7 cellular contexts compared by ENCODE assay signal in genomic region chr5:75668348-75668895, GRCh38. TPM values are rescaled to one million over a fixed set of nuclear protein-coding genes. Genes with fewer than 3 reads are reported as not detected.
DNase-seq lines count a peak whose midpoint lies in the region; ATAC-seq lines count a peak whose summit lies in the region.

No MANE protein-coding gene starts in this region.

- no peak overlapping the region for H4K91ac ChIP-seq in neuronal stem cell (ENCODE audit: low read depth, low read length, poor library complexity)

- H3K9ac ChIP-seq in neuronal stem cell (ENCODE audit: low read depth, low read length, poor library complexity) = no peak overlapping the region

- no peak overlapping the region for H2BK12ac ChIP-seq in neuronal stem cell (ENCODE audit: low read length)

- H3K79me1 ChIP-seq in neuronal stem cell (ENCODE audit: low read depth, low read length) = no peaks in the 10 kb centered on the region

- DNase-seq in activated T-helper 1 cell treated with anti-CD3 and anti-CD28 coated beads, Interleukin-12 subunit alpha, Interleukin-12 subunit beta, Interleukin-2, Interleukin-4 antibody, amounts not matched to agents 30 ng/mL and 10 ng/mL and 1 ng/mL, durations not matched to agents 14 hours and 24 hours and 36 hours (ENCODE audit: low spot score) = no peak
- DNase-seq in neuronal stem cell (ENCODE audit: low spot score) = no peak
- DNase-seq in EL = no peak

- H3K18ac ChIP-seq in neuronal stem cell (ENCODE audit: low read length) = no peak overlapping the region

- H2BK5ac ChIP-seq in neuronal stem cell (ENCODE audit: low read length) = peak overlapping the region; percentile 7

- WGBS in neuronal stem cell (ENCODE audit: extremely low coverage in 2 of 2, insufficient read length in 2 of 2, insufficient replicate concordance in 1 of 2), 2 donors = no CpG with 5 or more reads among the region's 3 CpGs

- H3K27me3 Mint-ChIP-seq in activated T-helper 1 cell treated with anti-CD3 and anti-CD28 coated beads, Interleukin-12 subunit alpha, Interleukin-12 subunit beta, Interleukin-2, Interleukin-4 antibody, amounts not matched to agents 30 ng/mL and 10 ng/mL and 1 ng/mL, durations not matched to agents 14 hours and 24 hours and 36 hours (ENCODE audit: insufficient read depth) = peaks cover 3% of the 10 kb centered on the region

- no peaks in the 10 kb centered on the region for H3K27me3 ChIP-seq in neuronal stem cell (ENCODE audit: control insufficient read depth in 3 of 3, insufficient read depth in 3 of 3, low read depth in 1 of 3, low read length in 3 of 3)

- H3K4me2 ChIP-seq in neuronal stem cell (ENCODE audit: insufficient read depth, low read length, poor library complexity, severe bottlenecking) = no peak overlapping the region

- no peak overlapping the region for H3K4ac ChIP-seq in neuronal stem cell (ENCODE audit: low read length)

- H3K14ac ChIP-seq in neuronal stem cell (ENCODE audit: low read length) = no peak overlapping the region

- peak overlapping the region; percentile 79 for H3K4me3 Mint-ChIP-seq in activated T-helper 1 cell treated with anti-CD3 and anti-CD28 coated beads, Interleukin-12 subunit alpha, Interleukin-12 subunit beta, Interleukin-2, Interleukin-4 antibody, amounts not matched to agents 30 ng/mL and 10 ng/mL and 1 ng/mL, durations not matched to agents 14 hours and 24 hours and 36 hours

- H3K36me3 ChIP-seq in neuronal stem cell (replicated peaks in 1 of 2; ENCODE audit: control insufficient read depth in 2 of 2, insufficient read depth in 2 of 2, low read length in 2 of 2) = peaks cover 0 to 12% of the 10 kb centered on the region in 2 donors

- peaks cover 0 to 13% of the 10 kb centered on the region in 2 donors for H3K4me1 ChIP-seq in neuronal stem cell (ENCODE audit: control insufficient read depth in 2 of 2, insufficient read depth in 1 of 2, low read depth in 1 of 2, low read length in 2 of 2)

- H3K27ac ChIP-seq in neuronal stem cell (replicated peaks; ENCODE audit: low read length) = no peak overlapping the region

- peak overlapping the region; percentile 39 for H2AFZ ChIP-seq in neuronal stem cell (ENCODE audit: low read length)

- ATAC-seq in GM18870 (IDR thresholded peaks at IDR 0.05; ENCODE audit: unreplicated experiment) (peak; percentile 5), HG02884 (IDR thresholded peaks at IDR 0.05; ENCODE audit: unreplicated experiment) (peak; percentile 3), HG03139 (IDR thresholded peaks at IDR 0.05; ENCODE audit: unreplicated experiment) (no peak), HG03457 (IDR thresholded peaks at IDR 0.05; ENCODE audit: unreplicated experiment) (no peak)

- H2BK120ac ChIP-seq in neuronal stem cell (ENCODE audit: low read depth, low read length) = no peak overlapping the region

- intact Hi-C loops in activated T-helper 1 cell treated with anti-CD3 and anti-CD28 coated beads, Interleukin-12 subunit alpha, Interleukin-12 subunit beta, Interleukin-2, Interleukin-4 antibody, amounts not matched to agents 30 ng/mL and 10 ng/mL and 1 ng/mL, durations not matched to agents 14 hours and 24 hours and 36 hours (cut with micrococcal nuclease) = loop anchor here (5.0 to 10.0 kb wide), 3 partner anchors 616 to 876 kb away; partner anchors contain the start of gene GCNT4

- no peaks in the 10 kb centered on the region for H3K9me3 ChIP-seq in neuronal stem cell (replicated peaks in 1 of 2; ENCODE audit: control insufficient read depth in 2 of 2, insufficient read depth in 1 of 2, low read depth in 1 of 2, low read length in 2 of 2)

- H2AK5ac ChIP-seq in neuronal stem cell (ENCODE audit: low read depth, low read length) = no peak overlapping the region

- H3K9me3 Mint-ChIP-seq in activated T-helper 1 cell treated with anti-CD3 and anti-CD28 coated beads, Interleukin-12 subunit alpha, Interleukin-12 subunit beta, Interleukin-2, Interleukin-4 antibody, amounts not matched to agents 30 ng/mL and 10 ng/mL and 1 ng/mL, durations not matched to agents 14 hours and 24 hours and 36 hours = no peaks in the 10 kb centered on the region

- no peak overlapping the region for H3K23ac ChIP-seq in neuronal stem cell (ENCODE audit: low read depth, low read length, poor library complexity)

- no peak overlapping the region for H3K4me3 ChIP-seq in neuronal stem cell (ENCODE audit: low read length in 2 of 2)

- peak overlapping the region; percentile 91 for H3K27ac Mint-ChIP-seq in activated T-helper 1 cell treated with anti-CD3 and anti-CD28 coated beads, Interleukin-12 subunit alpha, Interleukin-12 subunit beta, Interleukin-2, Interleukin-4 antibody, amounts not matched to agents 30 ng/mL and 10 ng/mL and 1 ng/mL, durations not matched to agents 14 hours and 24 hours and 36 hours

- H3K36me3 Mint-ChIP-seq in activated T-helper 1 cell treated with anti-CD3 and anti-CD28 coated beads, Interleukin-12 subunit alpha, Interleukin-12 subunit beta, Interleukin-2, Interleukin-4 antibody, amounts not matched to agents 30 ng/mL and 10 ng/mL and 1 ng/mL, durations not matched to agents 14 hours and 24 hours and 36 hours (ENCODE audit: low read depth) = peaks cover 16% of the 10 kb centered on the region

- H3K4me1 Mint-ChIP-seq in activated T-helper 1 cell treated with anti-CD3 and anti-CD28 coated beads, Interleukin-12 subunit alpha, Interleukin-12 subunit beta, Interleukin-2, Interleukin-4 antibody, amounts not matched to agents 30 ng/mL and 10 ng/mL and 1 ng/mL, durations not matched to agents 14 hours and 24 hours and 36 hours (ENCODE audit: low read depth) = peaks cover 36% of the 10 kb centered on the region

- H2BK15ac ChIP-seq in neuronal stem cell (ENCODE audit: low read length) = no peak overlapping the region

- no peak overlapping the region for H4K8ac ChIP-seq in neuronal stem cell (ENCODE audit: low read depth, low read length)

RNA-seq across cellular contexts. Expression of gene POC5, which starts 48.8 kb away (rescaled TPM):
- 20.7 and 24.2 TPM in 2 replicates for total RNA-seq in activated T-helper 1 cell treated with anti-CD3 and anti-CD28 coated beads, Interleukin-12 subunit alpha, Interleukin-12 subunit beta, Interleukin-2, Interleukin-4 antibody, amounts not matched to agents 30 ng/mL and 10 ng/mL and 1 ng/mL, durations not matched to agents 14 hours and 24 hours and 36 hours
- 14.5 TPM for polyA plus RNA-seq in neuronal stem cell (2013, experiment 1 of 2)
- polyA plus RNA-seq in neuronal stem cell (2013, experiment 2 of 2) = 14.4 TPM

RNA-seq across cellular contexts. Expression of gene ANKDD1B, which starts 57.2 kb away (rescaled TPM):
- total RNA-seq in activated T-helper 1 cell treated with anti-CD3 and anti-CD28 coated beads, Interleukin-12 subunit alpha, Interleukin-12 subunit beta, Interleukin-2, Interleukin-4 antibody, amounts not matched to agents 30 ng/mL and 10 ng/mL and 1 ng/mL, durations not matched to agents 14 hours and 24 hours and 36 hours = 0.18 and 0.22 TPM in 2 replicates
- polyA plus RNA-seq in neuronal stem cell (2013, experiment 1 of 2) = 0.21 TPM
- 0.10 TPM for polyA plus RNA-seq in neuronal stem cell (2013, experiment 2 of 2)

Comparison
In these comparisons a context has a peak if more than half of its experiments do, and no peak if none do; other contexts are left out.
1. ATAC-seq: peak in GM18870 (single experiment) and HG02884 (single experiment); none in HG03139 (single experiment) and HG03457 (single experiment).